8 cellular contexts compared by ENCODE assay signal in genomic region chr1:203273206-203273868, GRCh38. TPM values are rescaled to one million over a fixed set of nuclear protein-coding genes. Genes with fewer than 3 reads are reported as not detected.
DNase-seq lines count a peak whose midpoint lies in the region; ATAC-seq, FAIRE-seq and TF ChIP-seq lines count a peak whose summit lies in the region.

No MANE protein-coding gene starts in this region.

- no peaks in the 10 kb centered on the region for H4K20me1 ChIP-seq in SK-N-SH (ENCODE audit: insufficient read depth)

- CTCF ChIA-PET in HEK293T (lab: Yijun Ruan, JAX) (interaction anchor here (0.6 to 1.2 kb wide), 22 partner anchors 9 to 247 kb away, joined by 3 to 14 read pairs (median 4); partner anchors contain the start of genes ADORA1, BTG2 and PPFIA4), SK-N-SH (lab: Yijun Ruan, JAX) (interaction anchor here (0.5 to 31.2 kb wide), 37 partner anchors 9 to 425 kb away, joined by 3 to 817 read pairs (median 4); partner anchors contain the start of genes BTG2 and FMOD)

- H3K9me2 ChIP-seq in SK-N-SH = no peaks in the 10 kb centered on the region

- H3K9me3 ChIP-seq in SK-N-SH (no peaks in the 10 kb centered on the region), pancreas (no peaks in the 10 kb centered on the region), tibial artery (no peaks in the 10 kb centered on the region)

- H3K9me3 Mint-ChIP-seq in activated naive CD4-positive, alpha-beta T cell treated with anti-CD3 and anti-CD28 coated beads, Interleukin-2, amount 50 U/mL, for 72 hours = no peaks in the 10 kb centered on the region

- H3K36me3 ChIP-seq in SK-N-SH (replicated peaks in 1 of 2; ENCODE audit: control insufficient read depth in 1 of 2, insufficient read depth in 2 of 2, low read length in 1 of 2) (no peaks in the 10 kb centered on the region), pancreas (no peaks in the 10 kb centered on the region), tibial artery (no peaks in the 10 kb centered on the region)

- peak; percentile 93 for TF ChIP-seq RAD21 in SK-N-SH (IDR thresholded peaks at IDR 0.05; ENCODE audit: low read length)

- no peak for FAIRE-seq in pancreas (lab: Jason Lieb, UNC)

- H3K4me1 ChIP-seq in SK-N-SH (ENCODE audit: control insufficient read depth in 1 of 2, insufficient read depth in 2 of 2, low read depth in 1 of 2, low read length in 1 of 2) (peaks cover 0 to 28% of the 10 kb centered on the region in 2 experiments; a peak in 1 of 4 replicates), pancreas (peaks cover 4 to 23% (median 8%) of the 10 kb centered on the region in 3 donors), tibial artery (peaks cover 0 to 58% (median 45%) of the 10 kb centered on the region in 4 donors)

- H2AFZ ChIP-seq in SK-N-SH (ENCODE audit: low read depth) = no peak overlapping the region

- peak; percentile 77 to 85 for ATAC-seq in activated naive CD4-positive, alpha-beta T cell treated with anti-CD3 and anti-CD28 coated beads, Interleukin-2, amount 50 U/mL, for 72 hours
- peak; percentile 76 for ATAC-seq in Right ventricle myocardium superior (ENCODE audit: poor library complexity)
- peak; percentile 85 to 87 (median 86) for ATAC-seq in pancreas

- intact Hi-C loops in Right ventricle myocardium superior (cut with DNase I) (loop anchor here (2.0 kb wide), 1 partner anchor 65 kb away; no protein-coding TSS in a partner anchor), pancreas (cut with DNase I) (loop anchor here (5.0 to 10.0 kb wide), 3 partner anchors 61 to 209 kb away; no protein-coding TSS in a partner anchor), tibial artery (cut with DNase I; ENCODE audit: low total_unique reads) (loop anchor here (2.0 to 5.0 kb wide), 3 partner anchors 65 to 214 kb away; no protein-coding TSS in a partner anchor)

- H3F3A ChIP-seq in SK-N-SH (replicated peaks; ENCODE audit: insufficient read depth) = no peaks in the 10 kb centered on the region

- no peaks in the 10 kb centered on the region for H3K36me3 Mint-ChIP-seq in activated naive CD4-positive, alpha-beta T cell treated with anti-CD3 and anti-CD28 coated beads, Interleukin-2, amount 50 U/mL, for 72 hours

- POLR2A ChIA-PET in HEK293T (lab: Yijun Ruan, JAX) (interaction anchor here (0.7 to 1.4 kb wide), 4 partner anchors 33 to 56 kb away, joined by 3 to 9 read pairs (median 6); no protein-coding TSS in a partner anchor), SK-N-SH (lab: Yijun Ruan, JAX) (interaction anchor here (0.7 to 1.2 kb wide), 2 partner anchors 34 to 67 kb away, joined by 5 read pairs; no protein-coding TSS in a partner anchor)

- no peak for TF ChIP-seq EP300 in SK-N-SH (IDR thresholded peaks at IDR 0.05; ENCODE audit: borderline replicate concordance in 1 of 2, low read depth in 1 of 2, low read length in 1 of 2)

- H3K27ac Mint-ChIP-seq in activated naive CD4-positive, alpha-beta T cell treated with anti-CD3 and anti-CD28 coated beads, Interleukin-2, amount 50 U/mL, for 72 hours = peak overlapping the region; percentile 81 to 90

- H3K27me3 ChIP-seq in SK-N-SH (ENCODE audit: insufficient read depth) (no peaks in the 10 kb centered on the region), pancreas (no peaks in the 10 kb centered on the region), tibial artery (no peaks in the 10 kb centered on the region)

- H3K4me3 ChIP-seq in SK-N-SH (ENCODE audit: low read depth in 2 of 2, low read length in 1 of 2) (peak overlapping the region in 1 of 2 experiments; percentile 31; a peak in 1 of 4 replicates), pancreas (peak overlapping the region in 2 of 4 donors; percentile 10 to 40), tibial artery (peak overlapping the region; percentile 24 to 36)

- TF ChIP-seq CTCF in SK-N-SH (IDR thresholded peaks at IDR 0.05) (peak; percentile 98), pancreas (IDR thresholded peaks at IDR 0.05) (peak; percentile 94 to 97 (median 96)), tibial artery (IDR thresholded peaks at IDR 0.05) (peak; percentile 95 to 99)

- DNase-seq in GM03348 (ENCODE audit: low spot score) (peak; percentile 82), HEK293T (ENCODE audit: extremely low spot score) (peak; percentile 83), MV-4-11 (lab: John Stamatoyannopoulos, UW) (peak; percentile 52), SK-N-SH (peak; percentile 86), Right ventricle myocardium superior (peak; percentile 93), pancreas (peak; percentile 86 to 98 (median 93)), tibial artery (peak; percentile 94 to 96)
- peak; percentile 92 to 97 for DNase-seq in activated naive CD4-positive, alpha-beta T cell treated with anti-CD3 and anti-CD28 coated beads, Interleukin-2, amount 50 U/mL, for 72 hours (ENCODE audit: low spot score in 2 of 2)

- H3K27ac ChIP-seq in SK-N-SH (ENCODE audit: low read depth in 2 of 2, low read length in 1 of 2) (no peak overlapping the region), pancreas (peak overlapping the region in 2 of 4 donors; percentile 50 to 62), tibial artery (peak overlapping the region; percentile 84 to 88)

- no peaks in the 10 kb centered on the region for H3K79me2 ChIP-seq in SK-N-SH (ENCODE audit: insufficient read depth)

- 81% methylated on average over 11 of the region's 32 CpGs for WGBS in SK-N-SH (ENCODE audit: low lambda C conversion rate)
- 11 to 12% methylated on average over 30 to 32 of the region's 32 CpGs for WGBS in pancreas, 2 donors

- no peak overlapping the region for H3K9ac ChIP-seq in SK-N-SH

- H3K4me2 ChIP-seq in SK-N-SH = no peak overlapping the region

TF ChIP-seq in HEK293T, 16 proteins besides CTCF, POLR2A, EP300 and RAD21:
- TF ChIP-seq L3MBTL2 (conservative IDR thresholded peaks at IDR 0.05) = peak; percentile 64
- no peak for TF ChIP-seq ARNT (IDR thresholded peaks at IDR 0.05)
- no peak for TF ChIP-seq LEF1 (IDR thresholded peaks at IDR 0.05; ENCODE audit: borderline replicate concordance)

TF ChIP-seq in SK-N-SH, 30 proteins besides CTCF, POLR2A, EP300 and RAD21:
- no peak for TF ChIP-seq FOXM1 (IDR thresholded peaks at IDR 0.05; ENCODE audit: low read depth)
- no peak for TF ChIP-seq FOSL2 (IDR thresholded peaks at IDR 0.05; ENCODE audit: borderline replicate concordance, low read depth)
- TF ChIP-seq SMC3 (IDR thresholded peaks at IDR 0.05; ENCODE audit: low read depth, low read length) = peak; percentile 99
- 0 out of 2 replicates have a peak, but pooled peaks have one; percentile 23 for TF ChIP-seq TCF12 (IDR thresholded peaks at IDR 0.05)
- no peak for TF ChIP-seq JUND (IDR thresholded peaks at IDR 0.05)
- TF ChIP-seq CHD2 (IDR thresholded peaks at IDR 0.05; ENCODE audit: low read length, partially characterized antibody) = peak; percentile 26
- TF ChIP-seq POLR2AphosphoS5 (IDR thresholded peaks at IDR 0.05; ENCODE audit: low read depth, low read length) = no peak

RNA-seq across cellular contexts. Expression of gene BTG2, which starts 32.0 kb away (rescaled TPM):
- polyA plus RNA-seq in SK-N-SH (2012; rRNA removed) (26.2 and 33.5 TPM in 2 replicates), pancreas (100 to 1,000 TPM; 143 to 197 TPM)
- polyA plus RNA-seq in SK-N-SH (2012; cell fraction: cytosol; rRNA removed) = 19.1 and 24.9 TPM in 2 replicates
- polyA plus RNA-seq in SK-N-SH (2012; cell fraction: nucleus; rRNA removed) = 13.7 and 24.3 TPM in 2 replicates
- total RNA-seq in activated naive CD4-positive, alpha-beta T cell treated with anti-CD3 and anti-CD28 coated beads, Interleukin-2, amount 50 U/mL, for 72 hours = 100 to 1,000 TPM in 1 of 2 donors, 10 to 100 TPM in 1; 87.2 to 185 TPM
- total RNA-seq in Right ventricle myocardium superior (40.5 TPM), pancreas (100 to 1,000 TPM in 5 of 6 donors, 10 to 100 TPM in 1; 83.1 to 452 (median 192) TPM)

RNA-seq across cellular contexts. Expression of gene CHIT1, which starts 43.9 kb away (rescaled TPM):
- polyA plus RNA-seq in SK-N-SH (2012; rRNA removed) (not detected in 2 replicates), pancreas (under 1 TPM; 0.23 to 0.28 TPM)
- not detected in 2 replicates for polyA plus RNA-seq in SK-N-SH (2012; cell fraction: cytosol; rRNA removed)
- polyA plus RNA-seq in SK-N-SH (2012; cell fraction: nucleus; rRNA removed) = 0.01 TPM in 2 replicates
- total RNA-seq in activated naive CD4-positive, alpha-beta T cell treated with anti-CD3 and anti-CD28 coated beads, Interleukin-2, amount 50 U/mL, for 72 hours = 1 to 10 TPM; 1.3 to 2.2 TPM
- total RNA-seq in Right ventricle myocardium superior (0.48 TPM), pancreas (under 1 TPM; 0.05 to 0.38 (median 0.18) TPM)

Comparison
In these comparisons a context has a peak if more than half of its experiments do, and no peak if none do; other contexts are left out.
1. H3K27ac ChIP-seq: peak in tibial artery (2 of 2); none in SK-N-SH (0 of 2).
2. Peak in every context shown above with its lines, with median percentiles within 50 percentile points of each other: DNase-seq, CTCF ChIP-seq and ATAC-seq.